Comparison of ENCODE assay signal across 8 cellular contexts in genomic region chr17:50866261-50866949, GRCh38. TPM values are rescaled to one million over a fixed set of nuclear protein-coding genes. Genes with fewer than 3 reads are reported as not detected.
A peak's percentile ranks its signal among the peaks of the same experiment; 100 is the strongest.
DNase-seq lines count a peak whose midpoint lies in the region; ATAC-seq and TF ChIP-seq lines count a peak whose summit lies in the region.

TSS of gene TOB1 (minus strand) at chr17:50866354. CDS start at chr17:50864017, 2,337 bp downstream.

- no TSS peak for BruUV-seq in IMR-90 (replicated peaks; lab: Mats Ljungman, UMichigan)
- no TSS peak for BruUV-seq in OCI-LY7 (replicated peaks; lab: Mats Ljungman, UMichigan)

- ATAC-seq in GM21528 (IDR thresholded peaks at IDR 0.05; ENCODE audit: low FRiP score, unreplicated experiment) (peak; percentile 61), IMR-90 (ENCODE audit: low read depth) (peak; percentile 90), mucosa of descending colon (peak; percentile 79)

- H3K14ac ChIP-seq in IMR-90 (replicated peaks; ENCODE audit: low read depth, low read length): peak within 1 kb of the TSS; percentile 93

- CTCF ChIA-PET in IMR-90 (lab: Yijun Ruan, JAX): interaction anchor here (0.6 to 1.7 kb wide), 3 partner anchors 14 to 171 kb away, joined by 3 to 5 read pairs (median 4); no protein-coding TSS in a partner anchor
- CTCF ChIA-PET in OCI-LY7 (lab: Charles Lee; ENCODE audit: unreplicated experiment): interaction anchor here (0.5 to 1.2 kb wide), 5 partner anchors 11 to 276 kb away, joined by 3 to 6 read pairs (median 4); no protein-coding TSS in a partner anchor

- WGBS in IMR-90 (ENCODE audit: extremely low coverage in 2 of 2, insufficient read length in 1 of 2), 2 experiments: 1% methylated on average over 44 of the region's 75 CpGs; no CpG with 5 or more reads in 1 of the 2 experiments

- H2AK9ac ChIP-seq in IMR-90 (replicated peaks; ENCODE audit: low read depth, low read length, poor library complexity): peak within 1 kb of the TSS; percentile 92

- H4K20me1 ChIP-seq in IMR-90 (ENCODE audit: insufficient read depth, low read length) (peaks cover 29% of the 10 kb centered on the region; the same call in 1 of the 2 replicates), OCI-LY7 (ENCODE audit: insufficient read depth, low read length) (peaks cover 11% of the 10 kb centered on the region; the same call in 1 of the 2 replicates)

- H2AFZ ChIP-seq in IMR-90 (replicated peaks; ENCODE audit: low read length, poor library complexity) (peak within 1 kb of the TSS; percentile 88), OCI-LY7 (ENCODE audit: low read length) (peak within 1 kb of the TSS; percentile 81)

- in situ Hi-C loops in IMR-90 (cut with MboI; ENCODE audit: low sequenced_read_pairs): loop anchor here (10.0 kb wide), 1 partner anchor 278 kb away; no protein-coding TSS in a partner anchor

- dilution Hi-C loops in IMR-90 (cut with HindIII; ENCODE audit: low sequenced_read_pairs, unreplicated experiment): no loop called here

- H2BK20ac ChIP-seq in IMR-90 (ENCODE audit: low read depth, low read length): no peak within 1 kb of the TSS

- H3K18ac ChIP-seq in IMR-90 (ENCODE audit: low read depth, low read length): peak within 1 kb of the TSS; percentile 58

- peak within 1 kb of the TSS in 1 of 2 experiments; percentile 69; a peak in 3 of 4 replicates for H4K8ac ChIP-seq in IMR-90 (ENCODE audit: low read depth in 2 of 2, low read length in 2 of 2)

- peak; percentile 100 for TF ChIP-seq POLR2A in IMR-90 (IDR thresholded peaks at IDR 0.05; ENCODE audit: low read depth, low read length)

- no peaks in the 10 kb centered on the region for H3K9me2 ChIP-seq in OCI-LY7 (ENCODE audit: insufficient read depth, low read length)

- H3K4me3 ChIP-seq in IMR-90 (ENCODE audit: insufficient read depth, low read depth, low read length): peak within 1 kb of the TSS; percentile 97
- peak within 1 kb of the TSS; percentile 72 for H3K4me3 ChIP-seq in OCI-LY7 (ENCODE audit: low read depth, low read length, poor library complexity, severe bottlenecking)
- H3K4me3 ChIP-seq in mucosa of descending colon: peak within 1 kb of the TSS; percentile 95

- peaks cover 37% of the 10 kb centered on the region; the same call in 1 of the 2 replicates for H3K79me2 ChIP-seq in OCI-LY7 (ENCODE audit: insufficient read depth, low read depth, low read length)

- peak within 1 kb of the TSS; percentile 93 for H3K4me2 ChIP-seq in IMR-90 (ENCODE audit: low read depth, low read length)
- peak within 1 kb of the TSS; percentile 88 for H3K4me2 ChIP-seq in OCI-LY7 (ENCODE audit: low read length)

- H4K91ac ChIP-seq in IMR-90 (ENCODE audit: insufficient read depth, low read depth, low read length): peak within 1 kb of the TSS; percentile 10

- no peak within 1 kb of the TSS for H2BK15ac ChIP-seq in IMR-90 (ENCODE audit: low read depth, low read length)

- DNase-seq in DMS 273 treated with DMSO at 0.1 percent for 48 hours (lab: John Stamatoyannopoulos, UW): peak; percentile 91
- DNase-seq in IMR-90: peak; percentile 93
- peak; percentile 95 for DNase-seq in OCI-LY7 (ENCODE audit: low spot score)
- peak; percentile 97 for DNase-seq in activated T-cell treated with anti-CD3 and anti-CD28 coated beads for 1 hour (ENCODE audit: low read depth)
- DNase-seq in epidermal melanocyte (ENCODE audit: insufficient read length, low spot score): peak; percentile 85
- peak; percentile 97 to 99 (median 99) for DNase-seq in mucosa of descending colon
- peak; percentile 94 for DNase-seq in stimulated activated CD8-positive, alpha-beta memory T cell treated with anti-CD3 and anti-CD28 coated beads, Interleukin-4, amount 100 ng/mL, for 1 hour (ENCODE audit: low read depth in 2 of 2, low spot score in 1 of 2)

- H2BK5ac ChIP-seq in IMR-90 (ENCODE audit: low read depth, low read length, poor library complexity, severe bottlenecking): peak within 1 kb of the TSS; percentile 78

- H3K56ac ChIP-seq in IMR-90 (ENCODE audit: extremely low read depth, insufficient read depth, low read length): peak within 1 kb of the TSS; percentile 55

- H2BK120ac ChIP-seq in IMR-90 (ENCODE audit: low read depth, low read length): no peak within 1 kb of the TSS

- POLR2A ChIA-PET in IMR-90 (lab: Charles Lee; ENCODE audit: unreplicated experiment) (interaction anchor here (0.6 to 1.5 kb wide), 21 partner anchors 10 to 161 kb away, joined by 3 to 21 read pairs (median 4); no protein-coding TSS in a partner anchor), OCI-LY7 (lab: Charles Lee) (interaction anchor here (0.6 to 5.5 kb wide), 20 partner anchors 9 to 507 kb away, joined by 3 to 23 read pairs (median 4); no protein-coding TSS in a partner anchor)

- H3K9ac ChIP-seq in IMR-90 (ENCODE audit: low read depth, low read length): peak within 1 kb of the TSS; percentile 67

- peaks cover 15 to 20% of the 10 kb centered on the region in 2 experiments for H3K79me1 ChIP-seq in IMR-90 (ENCODE audit: low read depth in 1 of 2, low read length in 2 of 2)

- H3K27me3 ChIP-seq in IMR-90 (ENCODE audit: control insufficient read depth, insufficient read depth, low read length): no peaks in the 10 kb centered on the region

- H4K5ac ChIP-seq in IMR-90 (ENCODE audit: low read depth, low read length): peak within 1 kb of the TSS; percentile 19

- peaks cover 6% of the 10 kb centered on the region; the same call in 1 of the 2 replicates for H3K9me1 ChIP-seq in IMR-90 (ENCODE audit: insufficient read depth, low read length)

- peak within 1 kb of the TSS; percentile 86 for H3K4ac ChIP-seq in IMR-90 (ENCODE audit: low read depth, low read length)

- intact Hi-C loops in IMR-90 (cut with micrococcal nuclease) (loop anchor here (2.0 to 10.0 kb wide), 3 partner anchors 36 to 248 kb away; no protein-coding TSS in a partner anchor), OCI-LY7 (cut with micrococcal nuclease; ENCODE audit: unreplicated experiment) (loop anchor here (1.0 to 10.0 kb wide), 6 partner anchors 38 to 396 kb away; partner anchors contain the start of genes ANKRD40, MBTD1, SPAG9 and UTP18), mucosa of descending colon (cut with DNase I, micrococcal nuclease) (loop anchor here (5.0 to 10.0 kb wide), 2 partner anchors 48 to 81 kb away; no protein-coding TSS in a partner anchor)

- TF ChIP-seq RAD21 in IMR-90 (IDR thresholded peaks at IDR 0.05; ENCODE audit: low read length): no peak

- no peaks in the 10 kb centered on the region for H3K9me3 ChIP-seq in IMR-90 (ENCODE audit: control insufficient read depth, insufficient read depth, low read length)
- H3K9me3 ChIP-seq in OCI-LY7 (ENCODE audit: low read length): no peaks in the 10 kb centered on the region
- no peaks in the 10 kb centered on the region for H3K9me3 ChIP-seq in mucosa of descending colon

- no peak for TF ChIP-seq CTCF in IMR-90 (conservative IDR thresholded peaks at IDR 0.05; ENCODE audit: low read depth, low read length)
- no peak for TF ChIP-seq CTCF in OCI-LY7 (conservative IDR thresholded peaks at IDR 0.05; ENCODE audit: low read length)
- no peak for TF ChIP-seq CTCF in mucosa of descending colon (IDR thresholded peaks at IDR 0.05)

- H3K23ac ChIP-seq in IMR-90 (ENCODE audit: low read depth, low read length): peak within 1 kb of the TSS; percentile 67

- peak within 1 kb of the TSS; percentile 69; the same call in 1 of the 2 replicates for H2AK5ac ChIP-seq in IMR-90 (ENCODE audit: low read depth, low read length)

- H3K36me3 ChIP-seq in IMR-90 (ENCODE audit: control insufficient read depth, insufficient read depth, low read length) (peaks cover 6% of the 10 kb centered on the region), OCI-LY7 (ENCODE audit: insufficient read depth, low read length) (peaks cover 20% of the 10 kb centered on the region), mucosa of descending colon (ENCODE audit: low read depth) (no peaks in the 10 kb centered on the region)

- H3K4me1 ChIP-seq in IMR-90 (ENCODE audit: control insufficient read depth, insufficient read depth, low read length) (peaks cover 4% of the 10 kb centered on the region), OCI-LY7 (ENCODE audit: insufficient read depth, low read length, poor library complexity, severe bottlenecking) (peaks cover 16% of the 10 kb centered on the region), mucosa of descending colon (ENCODE audit: low read depth) (peaks cover 26% of the 10 kb centered on the region)

- peak within 1 kb of the TSS; percentile 90 for H3K27ac ChIP-seq in IMR-90 (ENCODE audit: insufficient read depth, low read length)
- H3K27ac ChIP-seq in OCI-LY7 (ENCODE audit: low read depth, low read length, poor library complexity, severe bottlenecking): peak within 1 kb of the TSS; percentile 93

TF ChIP-seq in IMR-90, 13 proteins besides CTCF, POLR2A, EP300 and RAD21 (continues in another document):
- TF ChIP-seq NFE2L2 (IDR thresholded peaks at IDR 0.05; ENCODE audit: low read depth, low read length): peak; percentile 35; the same call in 1 of the 2 replicates
- no peak for TF ChIP-seq RCOR1 (IDR thresholded peaks at IDR 0.05; ENCODE audit: insufficient replicate concordance, low read length)
- no peak for TF ChIP-seq FOS (IDR thresholded peaks at IDR 0.05; ENCODE audit: low read depth, low read length)
- TF ChIP-seq CEBPB (IDR thresholded peaks at IDR 0.05; ENCODE audit: low read depth, low read length): no peak
- no peak for TF ChIP-seq RFX5 (IDR thresholded peaks at IDR 0.05; ENCODE audit: low read depth, low read length)
- no peak for TF ChIP-seq USF2 (IDR thresholded peaks at IDR 0.05; ENCODE audit: low read depth, low read length)
- 0 out of 2 replicates have a peak, but pooled peaks have one; percentile 22 for TF ChIP-seq MXI1 (IDR thresholded peaks at IDR 0.05; ENCODE audit: borderline replicate concordance, low read depth, low read length)
- no peak for TF ChIP-seq SMC3 (IDR thresholded peaks at IDR 0.05; ENCODE audit: low read depth, low read length)
- no peak for TF ChIP-seq MAFK (IDR thresholded peaks at IDR 0.05; ENCODE audit: low read depth, low read length)
- TF ChIP-seq BHLHE40 (IDR thresholded peaks at IDR 0.05; ENCODE audit: low read depth, low read length): no peak

RNA-seq across cellular contexts. Expression of gene TOB1, which starts in this region (rescaled TPM):
- total RNA-seq in IMR-90 (2012; rRNA removed) (4.3 and 6.1 TPM in 2 replicates), OCI-LY7 (2022) (24.8 and 26.4 TPM in 2 replicates), mucosa of descending colon (100 to 1,000 TPM; 120 to 156 (median 128) TPM)
- polyA plus RNA-seq in IMR-90 (2012; rRNA removed): 9.0 and 9.2 TPM in 2 replicates
- 8.7 and 11.5 TPM in 2 replicates for polyA plus RNA-seq in IMR-90 (2012; cell fraction: cytosol; rRNA removed)
- polyA plus RNA-seq in IMR-90 (2012; cell fraction: nucleus; rRNA removed; ENCODE audit: low replicate concordance): 10.3 and 26.9 TPM in 2 replicates
- 12.7 and 15.2 TPM in 2 replicates for total RNA-seq in OCI-LY7 (2014; rRNA removed; shearing (Covaris generic))

Comparison
In these comparisons a context has a peak if more than half of its experiments do, and no peak if none do; other contexts are left out.
1. Peak in every context shown above with its lines: DNase-seq, ATAC-seq, H3K4me3 ChIP-seq and H3K27ac ChIP-seq.
2. RNA of gene TOB1 (total RNA-seq): 120 to 156 TPM in mucosa of descending colon; 12.7 to 26.4 TPM in OCI-LY7 and 4.3 to 6.1 TPM in IMR-90; every median in the first group is over 4 times any median in the second.